14 cellular contexts compared by ENCODE assay signal in genomic region chr12:27548301-27549199, GRCh38. TPM values are rescaled to one million over a fixed set of nuclear protein-coding genes. Genes with fewer than 3 reads are reported as not detected.
A peak's percentile ranks its signal among the peaks of the same experiment; 100 is the strongest.
DNase-seq lines count a peak whose midpoint lies in the region; ATAC-seq, FAIRE-seq and TF ChIP-seq lines count a peak whose summit lies in the region.
"Had no signal": no experiment of that assay in that cellular context is flagged by ENCODE, and none has a peak within 500 bp of the region (broad histone marks: within the 10 kb centered on the region; RNA-seq: fewer than 3 reads in every experiment).

No MANE protein-coding gene starts in this region.

- peak overlapping the region in 8 of 11 experiments; percentile 71 to 78 (median 76); a peak in 13 of 22 replicates for H3K9ac ChIP-seq in BLaER1 treated with 17β-estradiol and CSF1 and Interleukin-3, amounts not matched to agents 10 nM and 100 nM

- ATAC-seq in psoas muscle (no peak), HG02840 (IDR thresholded peaks at IDR 0.05; ENCODE audit: low FRiP score, unreplicated experiment) (no peak)
- ATAC-seq: effector memory CD8-positive, alpha-beta T cell had no signal

- peak overlapping the region; percentile 81 to 95 (median 89) for H3K4me2 ChIP-seq in BLaER1 treated with 17β-estradiol and CSF1 and Interleukin-3, amounts not matched to agents 10 nM and 100 nM

- H3K9me3 ChIP-seq in BLaER1 treated with 17β-estradiol and CSF1 and Interleukin-3, amounts not matched to agents 10 nM and 100 nM (replicated peaks in 1 of 11), result peaks cover 0 to 32% (median 12%) of the 10 kb centered on the region in 11 experiments; a peak in 17 of 22 replicates
- no peaks in the 10 kb centered on the region for H3K9me3 ChIP-seq in breast epithelium
- no peaks in the 10 kb centered on the region for H3K9me3 ChIP-seq in psoas muscle

- H3K36me3 ChIP-seq in BLaER1 treated with 17β-estradiol and CSF1 and Interleukin-3, amounts not matched to agents 10 nM and 100 nM, result peaks cover 0 to 8% (median 0%) of the 10 kb centered on the region in 11 experiments; a peak in 5 of 22 replicates
- H3K36me3 ChIP-seq in breast epithelium, result no peaks in the 10 kb centered on the region
- H3K36me3 ChIP-seq in psoas muscle (ENCODE audit: insufficient read depth in 1 of 2, low read depth in 1 of 2), result no peaks in the 10 kb centered on the region

- TF ChIP-seq CTCF in NB4 (IDR thresholded peaks at IDR 0.05; ENCODE audit: low read depth, low read length) (no peak), breast epithelium (IDR thresholded peaks at IDR 0.05) (no peak), psoas muscle (IDR thresholded peaks at IDR 0.05) (no peak), D721Med (IDR thresholded peaks at IDR 0.05; ENCODE audit: insufficient read depth, missing control alignments) (no peak)

- H3K27me3 ChIP-seq in BLaER1 treated with 17β-estradiol and CSF1 and Interleukin-3, amounts not matched to agents 10 nM and 100 nM, result no peaks in the 10 kb centered on the region
- no peaks in the 10 kb centered on the region for H3K27me3 ChIP-seq in breast epithelium
- H3K27me3 ChIP-seq in psoas muscle (ENCODE audit: insufficient read depth in 3 of 3, low read length in 2 of 3), result no peaks in the 10 kb centered on the region

- intact Hi-C loops in breast epithelium (cut with DNase I; ENCODE audit: low total_unique reads), result no loop called here
- intact Hi-C loops in psoas muscle (cut with DNase I), result no loop called here

- TF ChIP-seq POLR2A in NB4 (IDR thresholded peaks at IDR 0.05; ENCODE audit: extremely low read depth, insufficient read length) (no peak), breast epithelium (IDR thresholded peaks at IDR 0.05) (no peak)

- DNase-seq in NB4 (ENCODE audit: low read depth) (peak; percentile 23), breast epithelium (ENCODE audit: low spot score in 2 of 2) (no peak), psoas muscle (no peak), D721Med (ENCODE audit: insufficient read length, low spot score) (no peak), NCI-H2081 treated with DMSO at 0.1 percent for 48 hours (lab: John Stamatoyannopoulos, UW) (no peak)
- DNase-seq in stimulated activated CD4-positive, alpha-beta T cell treated with anti-CD3 and anti-CD28 coated beads, Interleukin-4, amount 100 ng/mL, for 1 hour, result no peak
- DNase-seq: activated CD4-positive, alpha-beta T cell treated with anti-CD3 and anti-CD28 coated beads for 4 hours; activated naive CD4-positive, alpha-beta T cell treated with anti-CD3 and anti-CD28 coated beads, Interleukin-2, amount 50 U/mL, for 16 hours; effector memory CD8-positive, alpha-beta T cell; NCI-H146 had no signal

- H4K20me1 ChIP-seq in BLaER1 treated with 17β-estradiol and CSF1 and Interleukin-3, amounts not matched to agents 10 nM and 100 nM, result no peaks in the 10 kb centered on the region

- WGBS in psoas muscle, 3 donors, result 61 to 82% (median 70%) methylated on average over 8 of the region's 8 CpGs

- FAIRE-seq in D721Med (lab: Jason Lieb, UNC), result no peak

- peaks cover 64 to 74% (median 71%) of the 10 kb centered on the region in 10 experiments for H3K4me1 ChIP-seq in BLaER1 treated with 17β-estradiol and CSF1 and Interleukin-3, amounts not matched to agents 10 nM and 100 nM
- peaks cover 5 to 8% of the 10 kb centered on the region in 2 donors for H3K4me1 ChIP-seq in breast epithelium
- peaks cover 71% of the 10 kb centered on the region for H3K4me1 ChIP-seq in psoas muscle

- peak overlapping the region in 5 of 10 experiments; percentile 42 to 63 (median 46); a peak in 6 of 20 replicates for H3K4me3 ChIP-seq in BLaER1 treated with 17β-estradiol and CSF1 and Interleukin-3, amounts not matched to agents 10 nM and 100 nM
- H3K4me3 ChIP-seq in NB4 (ENCODE audit: low read depth, low read length), result peak overlapping the region; percentile 43
- no peak overlapping the region for H3K4me3 ChIP-seq in breast epithelium
- no peak overlapping the region for H3K4me3 ChIP-seq in psoas muscle

- peak overlapping the region in 10 of 11 experiments; percentile 62 to 94 (median 90); a peak in 20 of 22 replicates for H3K27ac ChIP-seq in BLaER1 treated with 17β-estradiol and CSF1 and Interleukin-3, amounts not matched to agents 10 nM and 100 nM
- H3K27ac ChIP-seq in breast epithelium (peak overlapping the region; percentile 81 to 82), psoas muscle (peak overlapping the region; percentile 76)
- H3K27ac ChIP-seq: C4-2B, HL-60 had no signal

RNA-seq across cellular contexts. Expression of gene PPFIBP1, which starts 24.5 kb away (rescaled TPM):
- total RNA-seq in breast epithelium (10 to 100 TPM; 34.4 to 86.5 (median 84.0) TPM), psoas muscle (10 to 100 TPM; 28.3 to 63.1 (median 29.6) TPM)
- polyA plus RNA-seq in psoas muscle, result 10 to 100 TPM in 1 of 3 donors, 1 to 10 TPM in 2; 5.9 to 11.2 (median 6.3) TPM
